In the genomic region with DNA sequence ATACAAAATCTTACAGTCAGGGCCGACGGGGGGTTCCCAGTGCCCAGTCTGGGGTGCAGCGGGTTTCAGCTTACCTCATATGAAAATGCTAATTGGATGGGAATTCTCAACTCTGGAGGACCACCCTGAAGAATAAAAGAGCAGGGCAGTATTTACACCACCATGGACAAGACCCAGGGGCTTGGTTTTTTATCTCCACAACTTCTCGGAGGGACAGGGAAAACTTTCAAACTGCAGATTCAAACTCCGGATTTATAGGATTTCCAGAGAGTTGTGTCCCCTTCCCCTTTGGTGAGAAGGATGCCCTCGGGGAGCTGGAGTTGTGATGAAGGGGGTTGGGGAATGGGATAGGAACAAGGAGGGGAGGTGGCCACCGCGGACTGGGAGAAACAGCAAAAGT, we compare ENCODE assay signal across 22 cellular contexts. TPM values are rescaled to one million over a fixed set of nuclear protein-coding genes. Genes with fewer than 3 reads are reported as not detected.
DNase-seq lines count a peak whose midpoint lies in the region; ATAC-seq and TF ChIP-seq lines count a peak whose summit lies in the region.
"Had no signal": no experiment of that assay in that cellular context is flagged by ENCODE, and none has a peak within 500 bp of the region (broad histone marks: within the 10 kb centered on the region; RNA-seq: fewer than 3 reads in every experiment).

No MANE protein-coding gene starts in this region.

- no peak for ATAC-seq in GM18505 (IDR thresholded peaks at IDR 0.05; ENCODE audit: unreplicated experiment)
- no peak for ATAC-seq in GM21528 (IDR thresholded peaks at IDR 0.05; ENCODE audit: low FRiP score, unreplicated experiment)
- ATAC-seq: Right ventricle myocardium inferior had no signal

- 85% methylated on average over 8 of the region's 8 CpGs for WGBS in mesenchymal stem cell

- no peak overlapping the region for H4K91ac ChIP-seq in mesenchymal stem cell (ENCODE audit: low read length)

- H3K23ac ChIP-seq in mesenchymal stem cell (ENCODE audit: low read length in 2 of 2) = no peak overlapping the region

- peak overlapping the region; percentile 8 for H2BK5ac ChIP-seq in mesenchymal stem cell (ENCODE audit: low read depth, low read length, poor library complexity, severe bottlenecking)

- peak overlapping the region; percentile 3 for H2BK15ac ChIP-seq in mesenchymal stem cell (ENCODE audit: low read depth, poor library complexity, severe bottlenecking)

- H2BK12ac ChIP-seq in mesenchymal stem cell (ENCODE audit: low read length in 2 of 2) = no peak overlapping the region

- no peak overlapping the region for H2BK120ac ChIP-seq in mesenchymal stem cell (ENCODE audit: low read depth, low read length)

- H4K8ac ChIP-seq in mesenchymal stem cell (ENCODE audit: low read length) = no peak overlapping the region

- H3K14ac ChIP-seq in mesenchymal stem cell (ENCODE audit: low read length in 2 of 2) = no peak overlapping the region

- peak overlapping the region; percentile 84 for H2AK5ac ChIP-seq in mesenchymal stem cell (ENCODE audit: low read length, severe bottlenecking)

- peak overlapping the region in 9 of 11 experiments; percentile 59 to 82 (median 65); a peak in 12 of 22 replicates for H3K4me2 ChIP-seq in BLaER1 treated with 17β-estradiol and CSF1 and Interleukin-3, amounts not matched to agents 10 nM and 100 nM
- H3K4me2 ChIP-seq in mesenchymal stem cell (ENCODE audit: low read length, poor library complexity, severe bottlenecking) = no peak overlapping the region
- H3K4me2 ChIP-seq in skeletal muscle satellite cell (ENCODE audit: low read length) = peak overlapping the region; percentile 56

- no peak overlapping the region for H2AFZ ChIP-seq in mesenchymal stem cell (ENCODE audit: low read depth, low read length)

- TF ChIP-seq CTCF in ascending aorta (IDR thresholded peaks at IDR 0.05) = no peak

- intact Hi-C loops in ascending aorta (cut with DNase I) = no loop called here

- peaks cover 7 to 34% (median 17%) of the 10 kb centered on the region in 10 experiments; a peak in 17 of 20 replicates for H3K4me1 ChIP-seq in BLaER1 treated with 17β-estradiol and CSF1 and Interleukin-3, amounts not matched to agents 10 nM and 100 nM
- H3K4me1 ChIP-seq in ascending aorta (peaks cover 16 to 75% of the 10 kb centered on the region in 2 donors), mesenchymal stem cell (ENCODE audit: control insufficient read depth, insufficient read depth, low read depth, low read length) (peaks cover 25% of the 10 kb centered on the region), skeletal muscle satellite cell (ENCODE audit: control insufficient read depth, insufficient read depth, low read length) (peaks cover 48% of the 10 kb centered on the region)
- H3K4me1 ChIP-seq: HAP-1, SJCRH30 had no signal

- no peak for TF ChIP-seq POLR2A in GM18505 (IDR thresholded peaks at IDR 0.05; ENCODE audit: borderline replicate concordance, extremely low read depth, insufficient read depth, insufficient read length)

- no peak overlapping the region for H3K4ac ChIP-seq in mesenchymal stem cell (ENCODE audit: low read depth in 1 of 2, low read length in 2 of 2)

- H4K20me1 ChIP-seq in BLaER1 treated with 17β-estradiol and CSF1 and Interleukin-3, amounts not matched to agents 10 nM and 100 nM = no peaks in the 10 kb centered on the region

- peaks cover 0 to 13% (median 10%) of the 10 kb centered on the region in 11 experiments; a peak in 10 of 22 replicates for H3K9me3 ChIP-seq in BLaER1 treated with 17β-estradiol and CSF1 and Interleukin-3, amounts not matched to agents 10 nM and 100 nM (replicated peaks in 1 of 11)
- H3K9me3 ChIP-seq in ascending aorta (no peaks in the 10 kb centered on the region), mesenchymal stem cell (ENCODE audit: control insufficient read depth, low read length) (no peaks in the 10 kb centered on the region), skeletal muscle satellite cell (replicated peaks; ENCODE audit: low read length) (no peaks in the 10 kb centered on the region)
- H3K9me3 ChIP-seq: HAP-1, SJCRH30 had no signal

- H3K18ac ChIP-seq in mesenchymal stem cell (ENCODE audit: low read depth in 1 of 2, low read length in 2 of 2) = no peak overlapping the region

- peaks cover 2% of the 10 kb centered on the region for H3K79me1 ChIP-seq in mesenchymal stem cell (replicated peaks; ENCODE audit: low read length, poor library complexity, severe bottlenecking)

- no peaks in the 10 kb centered on the region for H3K27me3 ChIP-seq in BLaER1 treated with 17β-estradiol and CSF1 and Interleukin-3, amounts not matched to agents 10 nM and 100 nM
- H3K27me3 ChIP-seq in ascending aorta (no peaks in the 10 kb centered on the region), mesenchymal stem cell (ENCODE audit: control insufficient read depth in 1 of 2, insufficient read depth in 1 of 2, low read length in 2 of 2) (peaks cover 0 to 46% of the 10 kb centered on the region in 2 experiments), skeletal muscle satellite cell (ENCODE audit: control insufficient read depth, insufficient read depth, low read length) (no peaks in the 10 kb centered on the region)
- H3K27me3 ChIP-seq: SJCRH30 had no signal

- no peak overlapping the region for H3K27ac ChIP-seq in BLaER1 treated with 17β-estradiol and CSF1 and Interleukin-3, amounts not matched to agents 10 nM and 100 nM
- H3K27ac ChIP-seq in ascending aorta (peak overlapping the region; percentile 95 to 99), mesenchymal stem cell (ENCODE audit: low read length, poor library complexity, severe bottlenecking) (no peak overlapping the region)
- H3K27ac ChIP-seq: SJCRH30 had no signal

- H3K36me3 ChIP-seq in BLaER1 treated with 17β-estradiol and CSF1 and Interleukin-3, amounts not matched to agents 10 nM and 100 nM = no peaks in the 10 kb centered on the region
- H3K36me3 ChIP-seq in ascending aorta (no peaks in the 10 kb centered on the region), mesenchymal stem cell (ENCODE audit: control insufficient read depth in 1 of 2, insufficient read depth in 2 of 2, low read depth in 1 of 2, low read length in 2 of 2) (no peaks in the 10 kb centered on the region), skeletal muscle satellite cell (ENCODE audit: insufficient read depth, low read length) (no peaks in the 10 kb centered on the region)
- H3K36me3 ChIP-seq: HAP-1, SJCRH30 had no signal

- no peak overlapping the region for H3K9ac ChIP-seq in BLaER1 treated with 17β-estradiol and CSF1 and Interleukin-3, amounts not matched to agents 10 nM and 100 nM
- H3K9ac ChIP-seq in mesenchymal stem cell (ENCODE audit: low read length) (no peak overlapping the region), skeletal muscle satellite cell (ENCODE audit: low read depth, low read length) (peak overlapping the region; percentile 68)

- DNase-seq in ascending aorta (ENCODE audit: low spot score in 2 of 2) (no peak), mesenchymal stem cell (no peak), putamen (ENCODE audit: low spot score) (no peak)
- DNase-seq in activated effector memory CD4-positive, alpha-beta T cell treated with Interleukin-2 at 50 U/mL for 16 hours = no peak
- DNase-seq: C1 segment of cervical spinal cord; CD4-positive, alpha-beta memory T cell; COR-L47; DMS53; GOT3; HFFc6; NCI-H1092; NCI-H1417 treated with DMSO at 0.1 percent for 48 hours; NCI-H1694 treated with DMSO at 0.1 percent for 48 hours; NCI-H524; NCI-H774; SJCRH30 had no signal

- H3K4me3 ChIP-seq in BLaER1 treated with 17β-estradiol and CSF1 and Interleukin-3, amounts not matched to agents 10 nM and 100 nM = no peak overlapping the region
- H3K4me3 ChIP-seq in ascending aorta (peak overlapping the region in 1 of 2 donors; percentile 5), mesenchymal stem cell (ENCODE audit: insufficient read depth in 1 of 2, low read depth in 1 of 2, low read length in 2 of 2) (no peak overlapping the region), skeletal muscle satellite cell (ENCODE audit: low read length) (no peak overlapping the region)
- H3K4me3 ChIP-seq: HAP-1, SJCRH30 had no signal

RNA-seq across cellular contexts. Expression of gene FOXL1, which starts 15.6 kb away (rescaled TPM):
- total RNA-seq in ascending aorta = 35.7 TPM
- polyA plus RNA-seq in mesenchymal stem cell (2013, experiment 1 of 2) = 10.5 TPM
- polyA plus RNA-seq in mesenchymal stem cell (2013, experiment 2 of 2) = 11.8 TPM
- 23.1 and 24.9 TPM in 2 replicates for total RNA-seq in skeletal muscle satellite cell (2012; rRNA removed)
- total RNA-seq: CD4-positive, alpha-beta memory T cell had no signal
- polyA plus RNA-seq: CD4-positive, alpha-beta memory T cell had no signal

RNA-seq across cellular contexts. Expression of gene FOXC2, which starts 27.3 kb away (rescaled TPM):
- 57.2 TPM for total RNA-seq in ascending aorta
- polyA plus RNA-seq in mesenchymal stem cell (2013, experiment 1 of 2) = 2.7 TPM
- 2.8 TPM for polyA plus RNA-seq in mesenchymal stem cell (2013, experiment 2 of 2)
- 3.0 and 3.5 TPM in 2 replicates for total RNA-seq in skeletal muscle satellite cell (2012; rRNA removed)
- total RNA-seq: CD4-positive, alpha-beta memory T cell had no signal
- polyA plus RNA-seq: CD4-positive, alpha-beta memory T cell had no signal

RNA-seq across cellular contexts. Expression of gene MTHFSD, which starts 38.9 kb away (rescaled TPM):
- total RNA-seq in ascending aorta = 44.1 TPM
- 8.3 TPM for polyA plus RNA-seq in mesenchymal stem cell (2013, experiment 1 of 2)
- 6.8 TPM for polyA plus RNA-seq in mesenchymal stem cell (2013, experiment 2 of 2)
- total RNA-seq in skeletal muscle satellite cell (2012; rRNA removed) = 11.9 and 13.3 TPM in 2 replicates

Comparison
In these comparisons a context has a peak if more than half of its experiments do, and no peak if none do; other contexts are left out.
1. H3K27ac ChIP-seq: peak in ascending aorta (2 of 2); none in BLaER1 treated with 17β-estradiol and CSF1 and Interleukin-3, amounts not matched to agents 10 nM and 100 nM (0 of 11) and mesenchymal stem cell (single experiment).